Comparison of ENCODE assay signal across 19 cellular contexts in genomic region chr20:61236677-61237076, GRCh38. TPM values are rescaled to one million over a fixed set of nuclear protein-coding genes. Genes with fewer than 3 reads are reported as not detected.
DNase-seq lines count a peak whose midpoint lies in the region; ATAC-seq and TF ChIP-seq lines count a peak whose summit lies in the region.
"Had no signal": no experiment of that assay in that cellular context is flagged by ENCODE, and none has a peak within 500 bp of the region (broad histone marks: within the 10 kb centered on the region; RNA-seq: fewer than 3 reads in every experiment).

No MANE protein-coding gene starts in this region.

- DNase-seq in H7: peak; percentile 56
- peak; percentile 21 to 33 for DNase-seq in NCI-H187 (lab: John Stamatoyannopoulos, UW)
- peak; percentile 87 to 91 for DNase-seq in NCI-H526 (lab: John Stamatoyannopoulos, UW)
- DNase-seq in WTC11 (ENCODE audit: low spot score): no peak
- no peak for DNase-seq in DMS 273 treated with DMSO at 0.1 percent for 48 hours (lab: John Stamatoyannopoulos, UW)
- DNase-seq in HUDEP-2 (lab: John Stamatoyannopoulos, UW; ENCODE audit: unreplicated experiment in 76 of 76): no peak
- no peak for DNase-seq in SW480 (ENCODE audit: low spot score)
- no peak for DNase-seq in cerebellum (ENCODE audit: low spot score)
- DNase-seq: 8988T; ACHN; BE2C; C1 segment of cervical spinal cord; CD4-positive, alpha-beta memory T cell; CD4-positive, CD25-positive, alpha-beta regulatory T cell; CD8-positive, alpha-beta memory T cell; COR-L47; GF-D8 had no signal

- no peak overlapping the region for H3K4me3 ChIP-seq in H7 (ENCODE audit: insufficient read depth, low read depth, low read length)
- H3K4me3 ChIP-seq: BLaER1 had no signal

- H3K9me3 Mint-ChIP-seq in WTC11: peaks cover 43% of the 10 kb centered on the region

- POLR2A ChIA-PET in WTC11 (lab: Charles Lee): no interaction called here

- no peak overlapping the region for H3K4me3 Mint-ChIP-seq in WTC11
- H3K4me3 Mint-ChIP-seq: CD14-positive monocyte; CD4-positive, alpha-beta memory T cell; CD4-positive, CD25-positive, alpha-beta regulatory T cell; CD8-positive, alpha-beta memory T cell had no signal

- ATAC-seq in WTC11: peak; percentile 56

- H3K36me3 Mint-ChIP-seq in WTC11: peaks cover 25% of the 10 kb centered on the region
- H3K36me3 Mint-ChIP-seq: CD14-positive monocyte; CD4-positive, CD25-positive, alpha-beta regulatory T cell; CD8-positive, alpha-beta memory T cell had no signal

- no peaks in the 10 kb centered on the region for H3K36me3 ChIP-seq in H7 (replicated peaks; ENCODE audit: control insufficient read depth, insufficient read depth, low read length)
- H3K36me3 ChIP-seq: BE2C, BLaER1 had no signal

- no peaks in the 10 kb centered on the region; the same call in none of the 2 replicates for H3K27me3 ChIP-seq in H7 (ENCODE audit: control insufficient read depth, insufficient read depth, low read length)
- H3K27me3 ChIP-seq: BLaER1 had no signal

- H3K27ac Mint-ChIP-seq in WTC11: peak overlapping the region; percentile 30; the same call in 1 of the 2 replicates
- H3K27ac Mint-ChIP-seq: CD4-positive, alpha-beta memory T cell; CD4-positive, CD25-positive, alpha-beta regulatory T cell had no signal

- TF ChIP-seq CTCF in WTC11 (IDR thresholded peaks at IDR 0.05): no peak

- CTCF ChIA-PET in WTC11 (lab: Charles Lee): interaction anchor here (1.6 kb wide), 1 partner anchor 385 kb away, joined by 5 read pairs; no protein-coding TSS in a partner anchor

- peaks cover 15% of the 10 kb centered on the region for H3K4me1 Mint-ChIP-seq in WTC11
- H3K4me1 Mint-ChIP-seq: CD14-positive monocyte; CD4-positive, alpha-beta memory T cell; CD4-positive, CD25-positive, alpha-beta regulatory T cell; CD8-positive, alpha-beta memory T cell had no signal

- peaks cover 88% of the 10 kb centered on the region for H3K27me3 Mint-ChIP-seq in WTC11 (ENCODE audit: low read depth)
- H3K27me3 Mint-ChIP-seq: CD4-positive, CD25-positive, alpha-beta regulatory T cell had no signal

TF ChIP-seq in WTC11, 78 proteins besides CTCF, POLR2A, EP300 and RAD21:
- TF ChIP-seq SMAD4 (CRISPR knock-in tag; IDR thresholded peaks at IDR 0.05): no peak
- no peak for TF ChIP-seq OVOL2 (CRISPR knock-in tag; IDR thresholded peaks at IDR 0.05; ENCODE audit: borderline replicate concordance)
- TF ChIP-seq RORB (CRISPR knock-in tag; IDR thresholded peaks at IDR 0.05): no peak
- TF ChIP-seq ZNF425 (CRISPR knock-in tag; conservative IDR thresholded peaks at IDR 0.05): no peak
- TF ChIP-seq MAX (CRISPR knock-in tag; IDR thresholded peaks at IDR 0.05): no peak
- no peak for TF ChIP-seq KAT7 (CRISPR knock-in tag; IDR thresholded peaks at IDR 0.05; ENCODE audit: borderline replicate concordance)
- no peak for TF ChIP-seq FOXP4 (CRISPR knock-in tag; IDR thresholded peaks at IDR 0.05)
- no peak for TF ChIP-seq ARID4B (CRISPR knock-in tag; IDR thresholded peaks at IDR 0.05; ENCODE audit: borderline replicate concordance)
- no peak for TF ChIP-seq CREM (CRISPR knock-in tag; IDR thresholded peaks at IDR 0.05)
- TF ChIP-seq CREB1 (CRISPR knock-in tag; IDR thresholded peaks at IDR 0.05): no peak

RNA-seq across cellular contexts. Expression of gene CDH4, which starts 15.4 kb away (rescaled TPM):
- 3.9 and 6.1 TPM in 2 replicates for total RNA-seq in H7 (2014; rRNA removed; shearing (Covaris generic))
- total RNA-seq in WTC11 (2021) (4.8 to 5.3 TPM (median 4.9 TPM) in 3 replicates), cerebellum (19.3 TPM)
- total RNA-seq: CD8-positive, alpha-beta memory T cell had no signal

Comparison
In these comparisons a context has a peak if more than half of its experiments do, and no peak if none do; other contexts are left out.
1. DNase-seq: peak in H7 (single experiment), NCI-H187 (2 of 2) and NCI-H526 (2 of 2); none in WTC11 (single experiment), DMS 273 treated with DMSO at 0.1 percent for 48 hours (single experiment), HUDEP-2 (0 of 76), SW480 (single experiment) and cerebellum (single experiment).